In the genomic region with DNA sequence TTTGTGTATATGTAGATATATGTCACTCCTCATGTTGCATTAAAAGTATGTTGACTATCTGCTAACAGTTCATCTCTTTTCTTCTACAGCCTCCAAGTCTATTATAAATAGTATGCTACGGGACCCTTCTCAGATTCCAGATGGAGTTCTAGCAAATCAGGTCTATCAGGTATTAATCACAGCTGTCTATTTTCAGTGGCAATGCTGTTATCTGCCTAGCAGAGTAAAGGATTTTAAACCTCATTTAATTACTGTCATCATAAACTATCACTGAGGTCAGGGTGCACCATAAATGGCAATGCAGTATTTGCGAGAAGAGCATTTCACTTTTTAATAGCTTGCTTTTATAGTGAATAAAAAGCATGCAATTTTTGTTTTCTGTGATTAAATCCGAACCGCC, we compare ENCODE assay signal across 33 cellular contexts.
"Had no signal": no experiment of that assay in that cellular context is flagged by ENCODE, and none has a peak within 500 bp of the region (broad histone marks: within the 10 kb centered on the region; RNA-seq: fewer than 3 reads in every experiment).

No MANE protein-coding gene starts in this region.

- H3K27ac ChIP-seq: brain microvascular endothelial cell, KMS-11, Peyer's patch, SJSA1, WERI-Rb-1 had no signal

- H3K9me3 Mint-ChIP-seq: activated T-helper 17 cell treated with anti-CD3 and anti-CD28 coated beads, Interleukin-2, amount 50 U/mL, for 72 hours had no signal

- FAIRE-seq: colon had no signal

- H3K27me3 ChIP-seq: brain microvascular endothelial cell, Peyer's patch, SJSA1 had no signal

- H3K9me3 ChIP-seq: Peyer's patch, SJSA1 had no signal

- H3K4me1 Mint-ChIP-seq: activated T-helper 17 cell treated with anti-CD3 and anti-CD28 coated beads, Interleukin-2, amount 50 U/mL, for 72 hours had no signal

- H3K4me1 ChIP-seq: Peyer's patch, SJSA1 had no signal

- H3K4me3 ChIP-seq: Peyer's patch, SJSA1 had no signal

- H3K27ac Mint-ChIP-seq: activated CD8-positive, alpha-beta T cell treated with anti-CD3 and anti-CD28 coated beads for 36 hours; activated naive CD8-positive, alpha-beta T cell treated with anti-CD3 and anti-CD28 coated beads for 36 hours; activated T-cell treated with anti-CD3 and anti-CD28 coated beads, Interleukin-2, amount 50 U/mL, for 72 hours; activated T-helper 17 cell treated with anti-CD3 and anti-CD28 coated beads, Interleukin-2, amount 50 U/mL, for 72 hours had no signal

- H3K36me3 ChIP-seq: brain microvascular endothelial cell, Peyer's patch, SJSA1, WERI-Rb-1 had no signal

- H3K4me3 Mint-ChIP-seq: activated CD8-positive, alpha-beta T cell treated with anti-CD3 and anti-CD28 coated beads for 36 hours; activated naive CD8-positive, alpha-beta T cell treated with anti-CD3 and anti-CD28 coated beads for 36 hours; activated T-cell treated with anti-CD3 and anti-CD28 coated beads, Interleukin-2, amount 50 U/mL, for 72 hours; activated T-helper 17 cell treated with anti-CD3 and anti-CD28 coated beads, Interleukin-2, amount 50 U/mL, for 72 hours had no signal

- H3K27me3 Mint-ChIP-seq: activated CD8-positive, alpha-beta T cell treated with anti-CD3 and anti-CD28 coated beads for 36 hours; activated naive CD8-positive, alpha-beta T cell treated with anti-CD3 and anti-CD28 coated beads for 36 hours; activated T-helper 17 cell treated with anti-CD3 and anti-CD28 coated beads, Interleukin-2, amount 50 U/mL, for 72 hours had no signal

- ATAC-seq: activated CD8-positive, alpha-beta T cell treated with anti-CD3 and anti-CD28 coated beads for 36 hours; activated T-cell treated with anti-CD3 and anti-CD28 coated beads, Interleukin-2, amount 50 U/mL, for 72 hours; activated T-helper 17 cell treated with anti-CD3 and anti-CD28 coated beads, Interleukin-2, amount 50 U/mL, for 72 hours; PC-3 had no signal

- H3K9ac ChIP-seq: KMS-11 had no signal

- DNase-seq: activated CD4-positive, alpha-beta T cell treated with anti-CD3 and anti-CD28 coated beads for 1 hour; activated CD4-positive, alpha-beta T cell treated with anti-CD3 and anti-CD28 coated beads for 48 hours; activated CD4-positive, alpha-beta T cell treated with anti-CD3 and anti-CD28 coated beads, Interleukin-2, amount 50 U/mL, for 4 hours; activated CD4-positive, CD25-positive, alpha-beta regulatory T cell; activated CD8-positive, alpha-beta T cell treated with anti-CD3 and anti-CD28 coated beads for 36 hours; activated effector memory CD4-positive, alpha-beta T cell treated with anti-CD3 and anti-CD28 coated beads, Interleukin-2, amount 50 U/mL, for 16 hours; activated naive CD4-positive, alpha-beta T cell; activated naive CD4-positive, alpha-beta T cell treated with anti-CD3 and anti-CD28 coated beads, Interleukin-2, amount 50 U/mL, for 16 hours; activated naive CD8-positive, alpha-beta T cell treated with anti-CD3 and anti-CD28 coated beads for 36 hours; activated T-cell treated with anti-CD3 and anti-CD28 coated beads, Interleukin-2, amount 50 U/mL, for 1 hour; activated T-cell treated with anti-CD3 and anti-CD28 coated beads, Interleukin-2, amount 50 U/mL, for 72 hours; amniotic stem cell; aorta; brain microvascular endothelial cell; central memory CD4-positive, alpha-beta T cell; MM.1S; MV-4-11; NCI-H1092 treated with DMSO at 0.1 percent for 48 hours; NCI-H1417 treated with DMSO at 0.1 percent for 48 hours; NCI-H2029; NCI-H446 treated with DMSO at 0.1 percent for 48 hours; NCI-H69; NK-92 treated with Interleukin-12 subunit alpha and Interleukin-12 subunit beta, amount 100 ng/mL, for 24 hours; PC-3; Peyer's patch; RPMI8226; SHP77 treated with DMSO at 0.1 percent for 48 hours; T1000; WERI-Rb-1 had no signal

- H3K4me2 ChIP-seq: KMS-11 had no signal
